In genomic region chr12:69932154-69932553, GRCh38 we compare ENCODE assay signal across 14 cellular contexts.
DNase-seq lines count a peak whose midpoint lies in the region; ATAC-seq, FAIRE-seq and TF ChIP-seq lines count a peak whose summit lies in the region.
"Had no signal": no experiment of that assay in that cellular context is flagged by ENCODE, and none has a peak within 500 bp of the region (broad histone marks: within the 10 kb centered on the region; RNA-seq: fewer than 3 reads in every experiment).

No MANE protein-coding gene starts in this region.

- H3K27ac ChIP-seq in H9 (ENCODE audit: insufficient read length, low read depth, low read length) (peak overlapping the region; percentile 75), astrocyte (ENCODE audit: low read depth, low read length) (no peak overlapping the region), iPS-20b (ENCODE audit: low read length) (peak overlapping the region; percentile 66), trophoblast cell (ENCODE audit: low read depth, low read length) (peak overlapping the region; percentile 32)

- no peak overlapping the region for H3K14ac ChIP-seq in H9 (ENCODE audit: insufficient read depth, low read length)
- no peak overlapping the region for H3K14ac ChIP-seq in trophoblast cell (ENCODE audit: low read length)

- H3K27ac Mint-ChIP-seq in H9 (peak overlapping the region; percentile 49 to 99 (median 99)), astrocyte (ENCODE audit: unreplicated experiment) (peak overlapping the region; percentile 4)
- H3K27ac Mint-ChIP-seq: CD8-positive, alpha-beta memory T cell had no signal

- ATAC-seq in HG03045 (IDR thresholded peaks at IDR 0.05; ENCODE audit: unreplicated experiment), result no peak

- H3K4me3 Mint-ChIP-seq in H9, result peak overlapping the region in 1 of 2 experiments; percentile 59; a peak in 4 of 5 replicates
- H3K4me3 Mint-ChIP-seq in astrocyte (ENCODE audit: unreplicated experiment), result no peak overlapping the region
- H3K4me3 Mint-ChIP-seq: CD8-positive, alpha-beta memory T cell had no signal

- no peak overlapping the region for H3K56ac ChIP-seq in H9 (ENCODE audit: insufficient read length, low read depth, low read length)

- no peaks in the 10 kb centered on the region for H4K20me1 ChIP-seq in H9 (ENCODE audit: control insufficient read depth, insufficient read depth, insufficient read length)
- H4K20me1 ChIP-seq in astrocyte (ENCODE audit: insufficient read depth, low read length), result no peaks in the 10 kb centered on the region

- H2BK15ac ChIP-seq in H9 (ENCODE audit: low read depth, low read length), result no peak overlapping the region

- H2AFZ ChIP-seq in H9 (ENCODE audit: low read length) (no peak overlapping the region), astrocyte (ENCODE audit: low read depth, low read length) (no peak overlapping the region), trophoblast cell (ENCODE audit: insufficient read depth, low read length, poor library complexity) (no peak overlapping the region)

- H4K91ac ChIP-seq in H9 (ENCODE audit: insufficient read length, low read depth, low read length) (no peak overlapping the region), trophoblast cell (ENCODE audit: low read depth, low read length) (no peak overlapping the region)

- H2BK20ac ChIP-seq in H9 (ENCODE audit: low read depth, low read length, poor library complexity, severe bottlenecking), result no peak overlapping the region

- H3K9me3 Mint-ChIP-seq in H9 (no peaks in the 10 kb centered on the region; a peak in 2 of 5 replicates), astrocyte (ENCODE audit: unreplicated experiment) (no peaks in the 10 kb centered on the region)
- H3K9me3 Mint-ChIP-seq: CD8-positive, alpha-beta memory T cell had no signal

- DNase-seq in H9 (peak; percentile 62), astrocyte (ENCODE audit: low read depth) (no peak), trophoblast cell (no peak), amygdala (lab: John Stamatoyannopoulos, UW) (no peak)
- no peak for DNase-seq in activated CD4-positive, alpha-beta T cell treated with anti-CD3 and anti-CD28 coated beads, Interleukin-2, amount 50 U/mL, for 48 hours
- DNase-seq: BE2C; CD8-positive, alpha-beta memory T cell; DMS 273 treated with DMSO at 0.1 percent for 48 hours; HCEC 1CT; NCI-H1436 treated with DMSO at 0.1 percent for 48 hours; NCI-H2081; NCI-H510A treated with DMSO at 0.1 percent for 48 hours had no signal

- H2AK5ac ChIP-seq in H9 (ENCODE audit: insufficient read length, low read length) (no peak overlapping the region), trophoblast cell (ENCODE audit: low read length) (no peak overlapping the region)

- H3K79me1 ChIP-seq in H9 (ENCODE audit: insufficient read depth, low read depth, low read length, poor library complexity, severe bottlenecking) (no peaks in the 10 kb centered on the region), trophoblast cell (ENCODE audit: low read length) (peaks cover 6% of the 10 kb centered on the region)

- H3K36me3 ChIP-seq in astrocyte (ENCODE audit: insufficient read depth, low read length) (no peaks in the 10 kb centered on the region), iPS-20b (ENCODE audit: insufficient read depth, low read depth, low read length) (no peaks in the 10 kb centered on the region), trophoblast cell (ENCODE audit: control insufficient read depth in 1 of 2, insufficient read depth in 2 of 2, low read length in 2 of 2) (no peaks in the 10 kb centered on the region)
- H3K36me3 ChIP-seq: BE2C had no signal

- H3K4ac ChIP-seq in H9 (ENCODE audit: low read depth, low read length) (no peak overlapping the region), trophoblast cell (ENCODE audit: low read depth, low read length) (no peak overlapping the region)

- H3T11ph ChIP-seq in H9 (ENCODE audit: low read length), result no peak overlapping the region

- H3K27me3 Mint-ChIP-seq in H9 (ENCODE audit: low read depth) (no peaks in the 10 kb centered on the region; the same call in 1 of the 2 replicates), astrocyte (ENCODE audit: low read depth, unreplicated experiment) (no peaks in the 10 kb centered on the region)

- H4K8ac ChIP-seq in H9 (replicated peaks; ENCODE audit: insufficient read length, low read depth, low read length), result no peak overlapping the region
- no peak overlapping the region for H4K8ac ChIP-seq in trophoblast cell (ENCODE audit: low read depth, low read length)

- TF ChIP-seq CTCF in H9 (conservative IDR thresholded peaks at IDR 0.05), result no peak
- no peak for TF ChIP-seq CTCF in astrocyte (IDR thresholded peaks at IDR 0.05; ENCODE audit: insufficient read depth, low read depth, low read length)

- peaks cover 0 to 9% (median 1%) of the 10 kb centered on the region in 3 experiments; a peak in 2 of 7 replicates for H3K36me3 Mint-ChIP-seq in H9 (ENCODE audit: insufficient read depth in 1 of 3, low read depth in 3 of 3)
- no peaks in the 10 kb centered on the region for H3K36me3 Mint-ChIP-seq in astrocyte (ENCODE audit: low read depth, unreplicated experiment)
- H3K36me3 Mint-ChIP-seq: CD8-positive, alpha-beta memory T cell had no signal

- H3K23ac ChIP-seq in H9 (ENCODE audit: insufficient read length, low read depth, low read length) (no peak overlapping the region), trophoblast cell (ENCODE audit: low read length) (no peak overlapping the region)

- H2BK120ac ChIP-seq in H9 (ENCODE audit: low read depth, low read length, poor library complexity, severe bottlenecking), result no peak overlapping the region
- no peak overlapping the region for H2BK120ac ChIP-seq in trophoblast cell (ENCODE audit: insufficient read depth, low read length, poor library complexity)

- H3K9me3 ChIP-seq in H9 (ENCODE audit: control insufficient read depth, low read depth, low read length) (no peaks in the 10 kb centered on the region), astrocyte (ENCODE audit: insufficient read depth, low read depth, low read length) (no peaks in the 10 kb centered on the region), iPS-20b (ENCODE audit: insufficient read depth, low read depth, low read length) (no peaks in the 10 kb centered on the region), trophoblast cell (ENCODE audit: insufficient read depth, low read depth, low read length) (no peaks in the 10 kb centered on the region)
- H3K9me3 ChIP-seq: BE2C had no signal

- H3K4me2 ChIP-seq in H9 (ENCODE audit: insufficient read depth, insufficient read length, low read length) (peak overlapping the region; percentile 8), astrocyte (ENCODE audit: low read length) (no peak overlapping the region), trophoblast cell (ENCODE audit: low read length) (no peak overlapping the region)

- H3K4me3 ChIP-seq in astrocyte (ENCODE audit: insufficient read depth, low read depth, low read length) (no peak overlapping the region), iPS-20b (ENCODE audit: low read length) (peak overlapping the region; percentile 9; the same call in 1 of the 2 replicates), trophoblast cell (ENCODE audit: low read depth, low read length) (no peak overlapping the region)

- no CpG with 5 or more reads among the region's 2 CpGs for WGBS in H9 (ENCODE audit: extremely low coverage, insufficient read length, low lambda C conversion rate)
- WGBS in trophoblast cell (ENCODE audit: extremely low coverage, insufficient coverage, insufficient read length), result no CpG with 5 or more reads among the region's 2 CpGs

- H4K5ac ChIP-seq in H9 (ENCODE audit: insufficient read length, low read depth, low read length), result no peak overlapping the region

- no peak overlapping the region for H4K12ac ChIP-seq in trophoblast cell (ENCODE audit: low read depth, low read length)

- H3K27me3 ChIP-seq in H9 (ENCODE audit: insufficient read depth, low read length), result no peaks in the 10 kb centered on the region
- peaks cover 3% of the 10 kb centered on the region for H3K27me3 ChIP-seq in astrocyte (ENCODE audit: insufficient read depth, low read length)
- H3K27me3 ChIP-seq in iPS-20b (ENCODE audit: insufficient read depth, low read length), result no peaks in the 10 kb centered on the region
- no peaks in the 10 kb centered on the region for H3K27me3 ChIP-seq in trophoblast cell (ENCODE audit: insufficient read depth, low read length)
- H3K27me3 ChIP-seq: BE2C had no signal

- H2BK5ac ChIP-seq in H9 (ENCODE audit: insufficient read length, low read length) (no peak overlapping the region), trophoblast cell (ENCODE audit: low read depth, low read length, poor library complexity) (no peak overlapping the region)

- H3K4me1 ChIP-seq in H9 (ENCODE audit: insufficient read depth, low read length) (peaks cover 19% of the 10 kb centered on the region; the same call in 1 of the 2 replicates), astrocyte (ENCODE audit: insufficient read depth, low read length) (no peaks in the 10 kb centered on the region), iPS-20b (ENCODE audit: insufficient read depth, low read length) (peaks cover 47% of the 10 kb centered on the region), trophoblast cell (ENCODE audit: control insufficient read depth in 1 of 2, insufficient read depth in 2 of 2, low read length in 2 of 2) (peaks cover 18% of the 10 kb centered on the region in 2 experiments)
- H3K4me1 ChIP-seq: BE2C had no signal

- H2BK12ac ChIP-seq in H9 (ENCODE audit: insufficient read length, low read depth, low read length) (no peak overlapping the region), trophoblast cell (ENCODE audit: low read length) (no peak overlapping the region)

- H3K79me2 ChIP-seq in H9 (ENCODE audit: insufficient read depth, low read length) (no peaks in the 10 kb centered on the region), astrocyte (ENCODE audit: insufficient read depth, low read length) (no peaks in the 10 kb centered on the region), trophoblast cell (ENCODE audit: control insufficient read depth, insufficient read depth, low read length, poor library complexity) (no peaks in the 10 kb centered on the region)

- H3K18ac ChIP-seq in H9 (ENCODE audit: insufficient read length, low read depth, low read length), result no peak overlapping the region
- H3K18ac ChIP-seq in trophoblast cell (ENCODE audit: low read length), result no peak overlapping the region

- FAIRE-seq in astrocyte (lab: Jason Lieb, UNC), result no peak

- H3K4me1 Mint-ChIP-seq in H9 (peaks cover 78 to 79% of the 10 kb centered on the region in 2 experiments), astrocyte (ENCODE audit: low read depth, unreplicated experiment) (peaks cover 43% of the 10 kb centered on the region)
- H3K4me1 Mint-ChIP-seq: CD8-positive, alpha-beta memory T cell had no signal

- H3K23me2 ChIP-seq in H9 (ENCODE audit: insufficient read length, low read depth, low read length, poor library complexity, severe bottlenecking), result no peaks in the 10 kb centered on the region

- H3K9ac ChIP-seq in H9 (ENCODE audit: extremely low read depth, insufficient read length, low read length) (no peak overlapping the region), astrocyte (ENCODE audit: low read length) (no peak overlapping the region), iPS-20b (ENCODE audit: low read depth, low read length) (peak overlapping the region; percentile 52; the same call in 1 of the 2 replicates), trophoblast cell (ENCODE audit: low read length) (no peak overlapping the region)
